ENCODE assay signal across 35 cellular contexts in the genomic region with DNA sequence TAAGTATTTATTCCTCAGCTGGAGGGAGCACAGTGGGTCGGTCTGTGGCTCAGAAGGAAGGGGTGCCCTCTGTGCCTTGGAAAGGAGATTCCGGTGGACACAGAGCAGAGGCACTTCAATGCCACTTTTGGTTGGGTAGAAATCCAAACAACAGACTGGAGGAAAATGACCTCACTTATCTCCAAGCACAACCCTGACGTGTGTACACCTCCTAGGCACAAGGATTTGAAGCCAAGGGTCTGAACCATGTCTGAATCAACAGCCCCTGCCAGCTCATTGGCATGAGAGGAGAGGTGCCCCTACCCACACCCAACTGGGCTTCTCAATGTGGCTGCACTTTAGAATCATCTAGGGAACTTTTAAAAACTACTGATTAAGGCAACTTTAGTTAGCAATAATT. TPM values are rescaled to one million over a fixed set of nuclear protein-coding genes. Genes with fewer than 3 reads are reported as not detected.
"Had no signal": no experiment of that assay in that cellular context is flagged by ENCODE, and none has a peak within 500 bp of the region (broad histone marks: within the 10 kb centered on the region; RNA-seq: fewer than 3 reads in every experiment).

No MANE protein-coding gene starts in this region.

- ATAC-seq: activated CD8-positive, alpha-beta T cell treated with anti-CD3 and anti-CD28 coated beads for 36 hours; activated naive CD4-positive, alpha-beta T cell treated with anti-CD3 and anti-CD28 coated beads, Interleukin-2, amount 50 U/mL, for 72 hours; activated T-cell treated with anti-CD3 and anti-CD28 coated beads, Interleukin-2, amount 50 U/mL, for 4 hours; activated T-cell treated with anti-CD3 and anti-CD28 coated beads, Interleukin-2, amount 50 U/mL, for 72 hours; activated T-helper 17 cell treated with anti-CD3 and anti-CD28 coated beads, Interleukin-2, amount 50 U/mL, for 72 hours; body of pancreas had no signal

- H3K27me3 ChIP-seq: adrenal gland, body of pancreas, brain microvascular endothelial cell, breast epithelium had no signal

- H3K9me3 ChIP-seq: adrenal gland, body of pancreas, breast epithelium had no signal

- H3K9me3 Mint-ChIP-seq: activated CD4-positive, alpha-beta memory T cell treated with anti-CD3 and anti-CD28 coated beads for 36 hours; activated CD8-positive, alpha-beta T cell treated with anti-CD3 and anti-CD28 coated beads for 36 hours; activated naive CD4-positive, alpha-beta T cell treated with anti-CD3 and anti-CD28 coated beads for 36 hours; activated naive CD4-positive, alpha-beta T cell treated with anti-CD3 and anti-CD28 coated beads, Interleukin-2, amount 50 U/mL, for 72 hours; activated naive CD8-positive, alpha-beta T cell treated with anti-CD3 and anti-CD28 coated beads for 36 hours; activated T-helper 1 cell treated with anti-CD3 and anti-CD28 coated beads, Interleukin-12 subunit alpha, Interleukin-12 subunit beta, Interleukin-2, Interleukin-4 antibody, amounts not matched to agents 30 ng/mL and 10 ng/mL and 1 ng/mL, durations not matched to agents 14 hours and 24 hours and 36 hours; activated T-helper 17 cell treated with anti-CD3 and anti-CD28 coated beads, Interleukin-2, amount 50 U/mL, for 72 hours; T-helper 1 cell treated with Interleukin-12 subunit alpha and Interleukin-12 subunit beta and Interleukin-4 antibody, amounts not matched to agents 30 μg/mL and 1 μg/mL, for 36 hours; T-helper 2 cell treated with Interferon-gamma antibody and Interleukin-4, amounts not matched to agents 5 μg/mL and 100 μg/mL, for 36 hours had no signal

- H3K4me3 ChIP-seq: adrenal gland, body of pancreas, breast epithelium had no signal

- H3K4me1 Mint-ChIP-seq: activated B cell treated with CpG ODN at 0.5 μM for 24 hours; activated CD4-positive, alpha-beta T cell treated with anti-CD3 and anti-CD28 coated beads, Interleukin-2, amount 10 ng/mL, durations not matched to agents 24 days and 14 days; activated naive CD8-positive, alpha-beta T cell treated with anti-CD3 and anti-CD28 coated beads for 36 hours; activated T-helper 17 cell treated with anti-CD3 and anti-CD28 coated beads, Interleukin-2, amount 50 U/mL, for 72 hours had no signal

- H3K27ac Mint-ChIP-seq: activated B cell treated with CpG ODN at 0.5 μM for 24 hours; activated CD4-positive, alpha-beta memory T cell treated with anti-CD3 and anti-CD28 coated beads for 36 hours; activated CD4-positive, alpha-beta T cell treated with anti-CD3 and anti-CD28 coated beads, Interleukin-2, amount 10 ng/mL, durations not matched to agents 24 days and 14 days; activated CD8-positive, alpha-beta T cell treated with anti-CD3 and anti-CD28 coated beads for 36 hours; activated naive CD4-positive, alpha-beta T cell treated with anti-CD3 and anti-CD28 coated beads for 36 hours; activated naive CD4-positive, alpha-beta T cell treated with anti-CD3 and anti-CD28 coated beads, Interleukin-2, amount 50 U/mL, for 72 hours; activated naive CD8-positive, alpha-beta T cell treated with anti-CD3 and anti-CD28 coated beads for 36 hours; activated T-cell treated with anti-CD3 and anti-CD28 coated beads, Interleukin-2, amount 50 U/mL, for 72 hours; activated T-helper 1 cell treated with anti-CD3 and anti-CD28 coated beads, Interleukin-12 subunit alpha, Interleukin-12 subunit beta, Interleukin-2, Interleukin-4 antibody, amounts not matched to agents 30 ng/mL and 10 ng/mL and 1 ng/mL, durations not matched to agents 14 hours and 24 hours and 36 hours; activated T-helper 17 cell treated with anti-CD3 and anti-CD28 coated beads, Interleukin-2, amount 50 U/mL, for 72 hours; T-helper 1 cell treated with Interleukin-12 subunit alpha and Interleukin-12 subunit beta and Interleukin-4 antibody, amounts not matched to agents 30 μg/mL and 1 μg/mL, for 36 hours; T-helper 2 cell treated with Interferon-gamma antibody and Interleukin-4, amounts not matched to agents 5 μg/mL and 100 μg/mL, for 36 hours had no signal

- H3K27ac ChIP-seq: adrenal gland, body of pancreas, brain microvascular endothelial cell, breast epithelium, VCaP had no signal

- H3K36me3 ChIP-seq: adrenal gland, brain microvascular endothelial cell, breast epithelium had no signal

- H3K36me3 Mint-ChIP-seq: activated CD4-positive, alpha-beta memory T cell treated with anti-CD3 and anti-CD28 coated beads for 36 hours; activated naive CD4-positive, alpha-beta T cell treated with anti-CD3 and anti-CD28 coated beads, Interleukin-2, amount 50 U/mL, for 72 hours; activated naive CD8-positive, alpha-beta T cell treated with anti-CD3 and anti-CD28 coated beads for 36 hours had no signal

- H3K4me3 Mint-ChIP-seq: activated B cell treated with CpG ODN at 0.5 μM for 24 hours; activated CD4-positive, alpha-beta memory T cell treated with anti-CD3 and anti-CD28 coated beads for 36 hours; activated CD4-positive, alpha-beta T cell treated with anti-CD3 and anti-CD28 coated beads, Interleukin-2, amount 10 ng/mL, durations not matched to agents 24 days and 14 days; activated CD8-positive, alpha-beta T cell treated with anti-CD3 and anti-CD28 coated beads for 36 hours; activated naive CD4-positive, alpha-beta T cell treated with anti-CD3 and anti-CD28 coated beads for 36 hours; activated naive CD8-positive, alpha-beta T cell treated with anti-CD3 and anti-CD28 coated beads for 36 hours; activated T-cell treated with anti-CD3 and anti-CD28 coated beads, Interleukin-2, amount 50 U/mL, for 4 hours; activated T-cell treated with anti-CD3 and anti-CD28 coated beads, Interleukin-2, amount 50 U/mL, for 72 hours; activated T-helper 1 cell treated with anti-CD3 and anti-CD28 coated beads, Interleukin-12 subunit alpha, Interleukin-12 subunit beta, Interleukin-2, Interleukin-4 antibody, amounts not matched to agents 30 ng/mL and 10 ng/mL and 1 ng/mL, durations not matched to agents 14 hours and 24 hours and 36 hours; activated T-helper 17 cell treated with anti-CD3 and anti-CD28 coated beads, Interleukin-2, amount 50 U/mL, for 72 hours; T-helper 1 cell treated with Interleukin-12 subunit alpha and Interleukin-12 subunit beta and Interleukin-4 antibody, amounts not matched to agents 30 μg/mL and 1 μg/mL, for 36 hours; T-helper 2 cell treated with Interferon-gamma antibody and Interleukin-4, amounts not matched to agents 5 μg/mL and 100 μg/mL, for 36 hours had no signal

- H3K4me1 ChIP-seq: adrenal gland, breast epithelium had no signal

- DNase-seq: activated B cell treated with CpG ODN at 0.5 μM for 24 hours; activated CD4-positive, alpha-beta memory T cell treated with anti-CD3 and anti-CD28 coated beads for 36 hours; activated CD4-positive, alpha-beta T cell treated with anti-CD3 and anti-CD28 coated beads for 4 hours; activated CD4-positive, alpha-beta T cell treated with anti-CD3 and anti-CD28 coated beads, Interleukin-2, amount 10 ng/mL, durations not matched to agents 24 days and 14 days; activated CD4-positive, alpha-beta T cell treated with anti-CD3 and anti-CD28 coated beads, Interleukin-2, amount 50 U/mL, for 1 hour; activated CD4-positive, alpha-beta T cell treated with anti-CD3 and anti-CD28 coated beads, Interleukin-2, amount 50 U/mL, for 4 hours; activated CD4-positive, CD25-positive, alpha-beta regulatory T cell treated with anti-CD3 and anti-CD28 coated beads, Interleukin-2, amount 50 U/mL, for 72 hours; activated CD8-positive, alpha-beta memory T cell treated with anti-CD3 and anti-CD28 coated beads, Interleukin-2, amount 50 U/mL, for 4 hours; activated CD8-positive, alpha-beta T cell treated with anti-CD3 and anti-CD28 coated beads for 36 hours; activated effector memory CD4-positive, alpha-beta T cell treated with anti-CD3 and anti-CD28 coated beads, Interleukin-2, amount 50 U/mL, for 16 hours; activated gamma-delta T cell treated with Interleukin-2 at 50 U/mL for 16 hours; activated naive CD4-positive, alpha-beta T cell; activated naive CD4-positive, alpha-beta T cell treated with anti-CD3 and anti-CD28 coated beads for 36 hours; activated naive CD4-positive, alpha-beta T cell treated with anti-CD3 and anti-CD28 coated beads, Interleukin-2, amount 50 U/mL, for 16 hours; activated naive CD8-positive, alpha-beta T cell treated with anti-CD3 and anti-CD28 coated beads for 36 hours; activated T-cell treated with anti-CD3 and anti-CD28 coated beads for 4 hours; activated T-cell treated with anti-CD3 and anti-CD28 coated beads, Interleukin-2, amount 50 U/mL, for 1 hour; activated T-cell treated with anti-CD3 and anti-CD28 coated beads, Interleukin-2, amount 50 U/mL, for 4 hours; activated T-cell treated with anti-CD3 and anti-CD28 coated beads, Interleukin-2, amount 50 U/mL, for 72 hours; adrenal gland; amniotic stem cell; aorta; body of pancreas; brain microvascular endothelial cell; central memory CD4-positive, alpha-beta T cell; T-helper 1 cell; T-helper 2 cell; T-helper 9 cell had no signal

- H3K27me3 Mint-ChIP-seq: activated B cell treated with CpG ODN at 0.5 μM for 24 hours had no signal

RNA-seq across cellular contexts. Expression of gene CD24, which starts 13.4 kb away (rescaled TPM):
- total RNA-seq: activated T-helper 17 cell treated with anti-CD3 and anti-CD28 coated beads, Interleukin-2, amount 50 U/mL, for 72 hours had no signal
